Comparison of ENCODE assay signal across 16 cellular contexts in genomic region chr11:114359342-114359741, GRCh38.
"Had no signal": no experiment of that assay in that cellular context is flagged by ENCODE, and none has a peak within 500 bp of the region (broad histone marks: within the 10 kb centered on the region; RNA-seq: fewer than 3 reads in every experiment).

No MANE protein-coding gene starts in this region.

- H3K4me3 Mint-ChIP-seq: activated CD4-positive, alpha-beta memory T cell treated with anti-CD3 and anti-CD28 coated beads for 36 hours; activated naive CD8-positive, alpha-beta T cell treated with anti-CD3 and anti-CD28 coated beads for 36 hours; central memory CD8-positive, alpha-beta T cell; dendritic cell treated with granulocyte-macrophage colony-stimulating factor and Interleukin-4, amounts not matched to agents 40 ng/mL and 50 ng/mL, for 4 days; neural crest cell; stimulated activated effector memory CD8-positive, alpha-beta T cell treated with anti-CD3 and anti-CD28 coated beads, Interleukin-12 subunit alpha, Interleukin-12 subunit beta, amount 100 ng/mL, for 72 hours had no signal

- H3K4me1 Mint-ChIP-seq: activated naive CD8-positive, alpha-beta T cell treated with anti-CD3 and anti-CD28 coated beads for 36 hours; central memory CD8-positive, alpha-beta T cell; neural crest cell; stimulated activated effector memory CD8-positive, alpha-beta T cell treated with anti-CD3 and anti-CD28 coated beads, Interleukin-12 subunit alpha, Interleukin-12 subunit beta, amount 100 ng/mL, for 72 hours had no signal

- H3K27ac Mint-ChIP-seq: activated CD4-positive, alpha-beta memory T cell treated with anti-CD3 and anti-CD28 coated beads for 36 hours; activated naive CD8-positive, alpha-beta T cell treated with anti-CD3 and anti-CD28 coated beads for 36 hours; dendritic cell treated with granulocyte-macrophage colony-stimulating factor and Interleukin-4, amounts not matched to agents 40 ng/mL and 50 ng/mL, for 4 days; stimulated activated effector memory CD8-positive, alpha-beta T cell treated with anti-CD3 and anti-CD28 coated beads, Interleukin-12 subunit alpha, Interleukin-12 subunit beta, amount 100 ng/mL, for 72 hours had no signal

- H3K27me3 ChIP-seq: esophagus muscularis mucosa, gastroesophageal sphincter, thyroid gland, uterus had no signal

- H3K9me3 ChIP-seq: thyroid gland, uterus had no signal

- H3K27ac ChIP-seq: esophagus muscularis mucosa, gastroesophageal sphincter, thyroid gland, uterus, VCaP had no signal

- H3K4me3 ChIP-seq: esophagus muscularis mucosa, gastroesophageal sphincter, smooth muscle cell, thyroid gland, uterus had no signal

- H3K4me1 ChIP-seq: esophagus muscularis mucosa, gastroesophageal sphincter, thyroid gland, uterus had no signal

- H3K36me3 Mint-ChIP-seq: activated CD4-positive, alpha-beta memory T cell treated with anti-CD3 and anti-CD28 coated beads for 36 hours; activated naive CD8-positive, alpha-beta T cell treated with anti-CD3 and anti-CD28 coated beads for 36 hours; stimulated activated effector memory CD8-positive, alpha-beta T cell treated with anti-CD3 and anti-CD28 coated beads, Interleukin-12 subunit alpha, Interleukin-12 subunit beta, amount 100 ng/mL, for 72 hours had no signal

- H3K36me3 ChIP-seq: esophagus muscularis mucosa, gastroesophageal sphincter, thyroid gland, uterus had no signal

- DNase-seq: activated CD4-positive, alpha-beta memory T cell treated with anti-CD3 and anti-CD28 coated beads for 36 hours; activated gamma-delta T cell treated with Interleukin-2 at 50 U/mL for 16 hours; activated naive CD8-positive, alpha-beta T cell treated with anti-CD3 and anti-CD28 coated beads for 36 hours; activated T-cell treated with anti-CD3 and anti-CD28 coated beads, Interleukin-2, amount 50 U/mL, for 48 hours; aorta; T-helper 9 cell; thyroid gland; uterus had no signal

- H3K4me2 ChIP-seq: smooth muscle cell had no signal

- H3K9me3 Mint-ChIP-seq: activated CD4-positive, alpha-beta memory T cell treated with anti-CD3 and anti-CD28 coated beads for 36 hours; activated naive CD8-positive, alpha-beta T cell treated with anti-CD3 and anti-CD28 coated beads for 36 hours; central memory CD8-positive, alpha-beta T cell; dendritic cell treated with granulocyte-macrophage colony-stimulating factor and Interleukin-4, amounts not matched to agents 40 ng/mL and 50 ng/mL, for 4 days; neural crest cell; stimulated activated effector memory CD8-positive, alpha-beta T cell treated with anti-CD3 and anti-CD28 coated beads, Interleukin-12 subunit alpha, Interleukin-12 subunit beta, amount 100 ng/mL, for 72 hours had no signal
